ENCODE assay signal across 21 cellular contexts in genomic region chr2:10139536-10139935, GRCh38. TPM values are rescaled to one million over a fixed set of nuclear protein-coding genes. Genes with fewer than 3 reads are reported as not detected.
"Had no signal": no experiment of that assay in that cellular context is flagged by ENCODE, and none has a peak within 500 bp of the region (broad histone marks: within the 10 kb centered on the region; RNA-seq: fewer than 3 reads in every experiment).

No MANE protein-coding gene starts in this region.

- H3K9me3 Mint-ChIP-seq: activated naive CD8-positive, alpha-beta T cell treated with anti-CD3 and anti-CD28 coated beads for 36 hours; activated T-cell treated with anti-CD3 and anti-CD28 coated beads, Interleukin-2, amount 50 U/mL, for 72 hours; central memory CD8-positive, alpha-beta T cell; natural killer cell treated with Interleukin-12 subunit alpha and Interleukin-12 subunit beta and Interleukin-15 and Interleukin-18, amount 100 ng/mL, for 72 hours; stimulated activated memory B cell treated with anti-CD40 and anti-IgM and Interleukin-4, amounts not matched to agents 10 μg/mL and 1 μg/mL and 100 μg/mL, for 72 hours had no signal

- H3K27ac ChIP-seq: colonic mucosa, epithelial cell of prostate, heart left ventricle, right lobe of liver, skin epidermis, stomach, suprapubic skin, tibial nerve had no signal

- H3K4me3 Mint-ChIP-seq: activated naive CD8-positive, alpha-beta T cell treated with anti-CD3 and anti-CD28 coated beads for 36 hours; activated T-cell treated with anti-CD3 and anti-CD28 coated beads, Interleukin-2, amount 50 U/mL, for 72 hours; central memory CD8-positive, alpha-beta T cell; natural killer cell treated with Interleukin-12 subunit alpha and Interleukin-12 subunit beta and Interleukin-15 and Interleukin-18, amount 100 ng/mL, for 72 hours; stimulated activated memory B cell treated with anti-CD40 and anti-IgM and Interleukin-4, amounts not matched to agents 10 μg/mL and 1 μg/mL and 100 μg/mL, for 72 hours; T-helper 17 cell had no signal

- ATAC-seq: activated CD4-positive, CD25-positive, alpha-beta regulatory T cell treated with anti-CD3 and anti-CD28 coated beads, Interleukin-2, amount 50 U/mL, for 24 hours; heart left ventricle; left cardiac atrium; natural killer cell treated with Interleukin-12 subunit alpha and Interleukin-12 subunit beta and Interleukin-15 and Interleukin-18, amount 100 ng/mL, for 72 hours; right lobe of liver; stimulated activated memory B cell treated with anti-CD40 and anti-IgM and Interleukin-4, amounts not matched to agents 10 μg/mL and 1 μg/mL and 100 μg/mL, for 72 hours; T-helper 17 cell had no signal

- H3K27ac Mint-ChIP-seq: activated naive CD8-positive, alpha-beta T cell treated with anti-CD3 and anti-CD28 coated beads for 36 hours; activated T-cell treated with anti-CD3 and anti-CD28 coated beads, Interleukin-2, amount 50 U/mL, for 72 hours; stimulated activated memory B cell treated with anti-CD40 and anti-IgM and Interleukin-4, amounts not matched to agents 10 μg/mL and 1 μg/mL and 100 μg/mL, for 72 hours; T-helper 17 cell had no signal

- H3K36me3 Mint-ChIP-seq: natural killer cell treated with Interleukin-12 subunit alpha and Interleukin-12 subunit beta and Interleukin-15 and Interleukin-18, amount 100 ng/mL, for 72 hours; stimulated activated memory B cell treated with anti-CD40 and anti-IgM and Interleukin-4, amounts not matched to agents 10 μg/mL and 1 μg/mL and 100 μg/mL, for 72 hours had no signal

- H3K27me3 Mint-ChIP-seq: activated naive CD8-positive, alpha-beta T cell treated with anti-CD3 and anti-CD28 coated beads for 36 hours; central memory CD8-positive, alpha-beta T cell; natural killer cell treated with Interleukin-12 subunit alpha and Interleukin-12 subunit beta and Interleukin-15 and Interleukin-18, amount 100 ng/mL, for 72 hours; stimulated activated memory B cell treated with anti-CD40 and anti-IgM and Interleukin-4, amounts not matched to agents 10 μg/mL and 1 μg/mL and 100 μg/mL, for 72 hours; T-helper 17 cell had no signal

- DNase-seq: activated CD4-positive, alpha-beta T cell treated with anti-CD3 and anti-CD28 coated beads, Interleukin-2, amount 50 U/mL, for 1 hour; activated CD8-positive, alpha-beta memory T cell treated with anti-CD3 and anti-CD28 coated beads, Interleukin-2, amount 50 U/mL, for 48 hours; activated naive CD8-positive, alpha-beta T cell treated with anti-CD3 and anti-CD28 coated beads for 36 hours; activated T-cell treated with anti-CD3 and anti-CD28 coated beads, Interleukin-2, amount 50 U/mL, for 72 hours; colonic mucosa; heart left ventricle; left cardiac atrium; nucleus accumbens; stimulated activated CD4-positive, alpha-beta T cell treated with anti-CD3 and anti-CD28 coated beads, Interleukin-2, amount 100 ng/mL, for 24 hours; stomach; SW 1271; T-helper 17 cell had no signal

RNA-seq across cellular contexts. Expression of gene CYS1, which starts 59.3 kb away (rescaled TPM):
- total RNA-seq: activated naive CD8-positive, alpha-beta T cell treated with anti-CD3 and anti-CD28 coated beads for 36 hours; T-helper 17 cell had no signal
